Comparison of ENCODE assay signal across 8 cellular contexts in the genomic region with DNA sequence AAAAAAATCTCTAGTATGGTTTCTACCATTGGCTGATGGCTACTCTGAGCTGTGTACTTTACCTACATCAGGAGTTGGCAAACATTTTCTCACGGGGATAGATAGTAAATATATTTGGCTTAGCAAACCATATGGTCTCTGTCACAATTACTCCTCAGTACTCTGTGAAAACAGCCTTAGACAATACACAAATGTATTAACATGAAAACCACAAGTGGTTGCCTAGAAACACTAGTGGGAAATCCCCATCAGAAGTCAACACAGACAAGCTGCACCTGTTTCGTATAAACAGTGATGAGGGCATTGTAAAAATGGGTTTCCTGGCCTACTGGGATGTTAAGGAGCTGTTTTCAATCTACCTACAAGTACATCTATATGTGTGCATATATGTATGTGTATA.
DNase-seq lines count a peak whose midpoint lies in the region; ATAC-seq, FAIRE-seq and TF ChIP-seq lines count a peak whose summit lies in the region.

No MANE protein-coding gene starts in this region.

- no peaks in the 10 kb centered on the region for H3K79me2 ChIP-seq in SK-N-SH (ENCODE audit: insufficient read depth)

- no peaks in the 10 kb centered on the region for H3K4me1 ChIP-seq in SK-N-SH (ENCODE audit: control insufficient read depth in 1 of 2, insufficient read depth in 2 of 2, low read depth in 1 of 2, low read length in 1 of 2)

- no peak overlapping the region for H3K4me2 ChIP-seq in SK-N-SH

- H3K9ac ChIP-seq in SK-N-SH = no peak overlapping the region

- no peak overlapping the region for H2AFZ ChIP-seq in SK-N-SH (ENCODE audit: low read depth)

- H3K4me3 ChIP-seq in SK-N-SH (ENCODE audit: low read depth in 2 of 2, low read length in 1 of 2) (no peak overlapping the region), coronary artery (no peak overlapping the region)

- 24% methylated on average over 2 of the region's 2 CpGs for WGBS in SK-N-SH (ENCODE audit: low lambda C conversion rate)

- no peaks in the 10 kb centered on the region for H3K9me2 ChIP-seq in SK-N-SH

- no peaks in the 10 kb centered on the region for H3K36me3 ChIP-seq in SK-N-SH (replicated peaks in 1 of 2; ENCODE audit: control insufficient read depth in 1 of 2, insufficient read depth in 2 of 2, low read length in 1 of 2)

- H4K20me1 ChIP-seq in SK-N-SH (ENCODE audit: insufficient read depth) = no peaks in the 10 kb centered on the region

- no peak for TF ChIP-seq RAD21 in SK-N-SH (IDR thresholded peaks at IDR 0.05; ENCODE audit: low read length)

- DNase-seq in D721Med (ENCODE audit: insufficient read length, low spot score) (no peak), HT-29 (ENCODE audit: low spot score) (peak; percentile 76), SK-N-SH (no peak), coronary artery (ENCODE audit: low spot score) (no peak), left lobe of liver (ENCODE audit: low spot score) (no peak), SIG-M5 (lab: John Stamatoyannopoulos, UW) (no peak), retina (no peak)

- POLR2A ChIA-PET in SK-N-SH (lab: Yijun Ruan, JAX) = no interaction called here

- H3K27ac ChIP-seq in SK-N-SH (ENCODE audit: low read depth in 2 of 2, low read length in 1 of 2) = no peak overlapping the region
- H3K27ac ChIP-seq in coronary artery = no peak overlapping the region

- TF ChIP-seq CTCF in D721Med (IDR thresholded peaks at IDR 0.05; ENCODE audit: insufficient read depth, missing control alignments) (no peak), SK-N-SH (IDR thresholded peaks at IDR 0.05) (no peak), coronary artery (IDR thresholded peaks at IDR 0.05) (no peak)

- no peak for TF ChIP-seq EP300 in SK-N-SH (IDR thresholded peaks at IDR 0.05; ENCODE audit: borderline replicate concordance in 1 of 2, low read depth in 1 of 2, low read length in 1 of 2)

- H3K27me3 ChIP-seq in SK-N-SH (ENCODE audit: insufficient read depth) = no peaks in the 10 kb centered on the region

- H3K9me3 ChIP-seq in SK-N-SH = no peaks in the 10 kb centered on the region

- ATAC-seq in GM21381 (IDR thresholded peaks at IDR 0.05; ENCODE audit: unreplicated experiment) = peak; percentile 100
- ATAC-seq in left lobe of liver = no peak

- peaks cover 4% of the 10 kb centered on the region for H3F3A ChIP-seq in SK-N-SH (replicated peaks; ENCODE audit: insufficient read depth)

- peak; percentile 96 for FAIRE-seq in D721Med (lab: Jason Lieb, UNC)

- CTCF ChIA-PET in SK-N-SH (lab: Yijun Ruan, JAX) = interaction anchor here (0.6 kb wide), 1 partner anchor 8 kb away, joined by 3 read pairs; no protein-coding TSS in a partner anchor

TF ChIP-seq in SK-N-SH, 30 proteins besides CTCF, POLR2A, EP300 and RAD21:
- TF ChIP-seq MXI1 (IDR thresholded peaks at IDR 0.05; ENCODE audit: low read depth, low read length) = no peak
- TF ChIP-seq, protein P1, sequence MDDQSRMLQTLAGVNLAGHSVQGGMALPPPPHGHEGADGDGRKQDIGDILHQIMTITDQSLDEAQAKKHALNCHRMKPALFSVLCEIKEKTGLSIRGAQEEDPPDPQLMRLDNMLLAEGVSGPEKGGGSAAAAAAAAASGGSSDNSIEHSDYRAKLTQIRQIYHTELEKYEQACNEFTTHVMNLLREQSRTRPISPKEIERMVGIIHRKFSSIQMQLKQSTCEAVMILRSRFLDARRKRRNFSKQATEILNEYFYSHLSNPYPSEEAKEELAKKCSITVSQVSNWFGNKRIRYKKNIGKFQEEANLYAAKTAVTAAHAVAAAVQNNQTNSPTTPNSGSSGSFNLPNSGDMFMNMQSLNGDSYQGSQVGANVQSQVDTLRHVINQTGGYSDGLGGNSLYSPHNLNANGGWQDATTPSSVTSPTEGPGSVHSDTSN (IDR thresholded peaks at IDR 0.05) = peak; percentile 43; the same call in 1 of the 2 replicates
- peak; percentile 63 for TF ChIP-seq TCF12 (IDR thresholded peaks at IDR 0.05)
